ENCODE assay signal across 23 cellular contexts in genomic region chr18:26543368-26543767, GRCh38. TPM values are rescaled to one million over a fixed set of nuclear protein-coding genes. Genes with fewer than 3 reads are reported as not detected.
DNase-seq lines count a peak whose midpoint lies in the region; ATAC-seq and TF ChIP-seq lines count a peak whose summit lies in the region.
"Had no signal": no experiment of that assay in that cellular context is flagged by ENCODE, and none has a peak within 500 bp of the region (broad histone marks: within the 10 kb centered on the region; RNA-seq: fewer than 3 reads in every experiment).

No MANE protein-coding gene starts in this region.

- H3K9me2 ChIP-seq in SK-N-SH: no peaks in the 10 kb centered on the region

- no peaks in the 10 kb centered on the region for H3K9me3 ChIP-seq in SK-N-SH
- no peaks in the 10 kb centered on the region for H3K9me3 ChIP-seq in mammary epithelial cell (replicated peaks; ENCODE audit: insufficient read depth, low read length)
- no peaks in the 10 kb centered on the region for H3K9me3 ChIP-seq in left lung
- H3K9me3 ChIP-seq in gastrocnemius medialis: no peaks in the 10 kb centered on the region
- H3K9me3 ChIP-seq: BE2C, transverse colon had no signal

- in situ Hi-C loops in mammary epithelial cell (cut with MboI; ENCODE audit: low sequenced_read_pairs in 2 of 2): loop anchor here in 1 of 2 donors (10.0 kb wide), 1 partner anchor 59 kb away; no protein-coding TSS in a partner anchor
- in situ Hi-C loops in gastrocnemius medialis (cut with MboI; ENCODE audit: low sequenced_read_pairs in 4 of 4): no loop called here

- H3K4me2 ChIP-seq in SK-N-SH (peak overlapping the region; percentile 71; the same call in 1 of the 2 replicates), mammary epithelial cell (ENCODE audit: insufficient read depth, low read depth, low read length) (peak overlapping the region; percentile 99)

- dilution Hi-C loops in mammary epithelial cell (cut with HindIII; ENCODE audit: low sequenced_read_pairs): loop anchor here (5.0 kb wide), 1 partner anchor 61 kb away; no protein-coding TSS in a partner anchor

- intact Hi-C loops in mammary epithelial cell (cut with micrococcal nuclease): no loop called here
- intact Hi-C loops in left lung (cut with DNase I): loop anchor here in 1 of 2 donors (10.0 kb wide), 1 partner anchor 111 kb away; no protein-coding TSS in a partner anchor
- intact Hi-C loops in gastrocnemius medialis (cut with DNase I; ENCODE audit: low total_unique reads): no loop called here

- TF ChIP-seq RAD21 in SK-N-SH (IDR thresholded peaks at IDR 0.05; ENCODE audit: low read length): no peak

- TF ChIP-seq CTCF in SK-N-SH (IDR thresholded peaks at IDR 0.05): no peak
- no peak for TF ChIP-seq CTCF in mammary epithelial cell (conservative IDR thresholded peaks at IDR 0.05 in 1 of 2, IDR thresholded peaks at IDR 0.05 in 1 of 2; ENCODE audit: extremely low read depth in 1 of 2, insufficient read depth in 1 of 2, low read depth in 1 of 2, low read length in 2 of 2)
- TF ChIP-seq CTCF in left lung (IDR thresholded peaks at IDR 0.05): no peak
- TF ChIP-seq CTCF in gastrocnemius medialis (IDR thresholded peaks at IDR 0.05 in 4 of 5, conservative IDR thresholded peaks at IDR 0.05 in 1 of 5): no peak

- H3K4me3 Mint-ChIP-seq in natural killer cell treated with Interleukin-12 subunit alpha and Interleukin-12 subunit beta and Interleukin-15 and Interleukin-18, amount 100 ng/mL, for 72 hours: no peak overlapping the region
- H3K4me3 Mint-ChIP-seq: dendritic cell treated with granulocyte-macrophage colony-stimulating factor and Interleukin-4, amounts not matched to agents 40 ng/mL and 50 ng/mL, for 4 days; memory B cell; T-helper 1 cell treated with Interleukin-12 subunit alpha and Interleukin-12 subunit beta and Interleukin-4 antibody, amounts not matched to agents 30 μg/mL and 1 μg/mL, for 36 hours had no signal

- H3K4me3 ChIP-seq in SK-N-SH (ENCODE audit: low read depth in 2 of 2, low read length in 1 of 2) (no peak overlapping the region), mammary epithelial cell (replicated peaks in 1 of 3; ENCODE audit: insufficient read depth in 1 of 3, low read depth in 2 of 3, low read length in 3 of 3) (peak overlapping the region; percentile 89 to 95 (median 89)), left lung (no peak overlapping the region), gastrocnemius medialis (no peak overlapping the region)
- H3K4me3 ChIP-seq: skin epidermis, transverse colon had no signal

- H3F3A ChIP-seq in SK-N-SH (replicated peaks; ENCODE audit: insufficient read depth): peaks cover 6% of the 10 kb centered on the region

- H3K36me3 Mint-ChIP-seq in natural killer cell treated with Interleukin-12 subunit alpha and Interleukin-12 subunit beta and Interleukin-15 and Interleukin-18, amount 100 ng/mL, for 72 hours: no peaks in the 10 kb centered on the region
- H3K36me3 Mint-ChIP-seq: memory B cell had no signal

- no peaks in the 10 kb centered on the region for H3K27me3 Mint-ChIP-seq in natural killer cell treated with Interleukin-12 subunit alpha and Interleukin-12 subunit beta and Interleukin-15 and Interleukin-18, amount 100 ng/mL, for 72 hours
- H3K27me3 Mint-ChIP-seq: memory B cell had no signal

- H3K27ac ChIP-seq in SK-N-SH (ENCODE audit: low read depth in 2 of 2, low read length in 1 of 2): no peak overlapping the region
- peak overlapping the region; percentile 6 for H3K27ac ChIP-seq in mammary epithelial cell (ENCODE audit: insufficient read depth, low read depth, low read length)
- no peak overlapping the region for H3K27ac ChIP-seq in left lung
- H3K27ac ChIP-seq in gastrocnemius medialis: no peak overlapping the region
- H3K27ac ChIP-seq: 22Rv1, skin epidermis, transverse colon had no signal

- no TSS peak for BruUV-seq in mammary epithelial cell (replicated peaks; lab: Mats Ljungman, UMichigan)

- no peak overlapping the region for H3K9ac ChIP-seq in SK-N-SH
- peak overlapping the region; percentile 65 for H3K9ac ChIP-seq in mammary epithelial cell (ENCODE audit: insufficient read depth, low read length)

- no peak overlapping the region for H3K27ac Mint-ChIP-seq in natural killer cell treated with Interleukin-12 subunit alpha and Interleukin-12 subunit beta and Interleukin-15 and Interleukin-18, amount 100 ng/mL, for 72 hours
- H3K27ac Mint-ChIP-seq: dendritic cell treated with granulocyte-macrophage colony-stimulating factor and Interleukin-4, amounts not matched to agents 40 ng/mL and 50 ng/mL, for 4 days; memory B cell; naive thymus-derived CD4-positive, alpha-beta T cell; T-helper 1 cell treated with Interleukin-12 subunit alpha and Interleukin-12 subunit beta and Interleukin-4 antibody, amounts not matched to agents 30 μg/mL and 1 μg/mL, for 36 hours had no signal

- H3K4me1 ChIP-seq in SK-N-SH (ENCODE audit: control insufficient read depth in 1 of 2, insufficient read depth in 2 of 2, low read depth in 1 of 2, low read length in 1 of 2): peaks cover 17 to 42% of the 10 kb centered on the region in 2 experiments; a peak in 3 of 4 replicates
- peaks cover 43% of the 10 kb centered on the region for H3K4me1 ChIP-seq in mammary epithelial cell (ENCODE audit: insufficient read depth, low read length)
- H3K4me1 ChIP-seq in left lung: peaks cover 11 to 20% of the 10 kb centered on the region in 2 donors
- peaks cover 29 to 36% of the 10 kb centered on the region in 2 donors for H3K4me1 ChIP-seq in gastrocnemius medialis
- H3K4me1 ChIP-seq: BE2C had no signal

- TF ChIP-seq EP300 in SK-N-SH (IDR thresholded peaks at IDR 0.05; ENCODE audit: borderline replicate concordance in 1 of 2, low read depth in 1 of 2, low read length in 1 of 2): no peak

- CTCF ChIA-PET in SK-N-SH (lab: Yijun Ruan, JAX) (interaction anchor here (1.3 to 1.8 kb wide), 2 partner anchors 10 to 160 kb away, joined by 3 to 5 read pairs; no protein-coding TSS in a partner anchor), mammary epithelial cell (lab: Charles Lee; ENCODE audit: low non-redundant PET) (no interaction called here)

- TF ChIP-seq POLR2A in gastrocnemius medialis (IDR thresholded peaks at IDR 0.05): no peak

- no peak overlapping the region for H2AFZ ChIP-seq in SK-N-SH (ENCODE audit: low read depth)
- no peak overlapping the region for H2AFZ ChIP-seq in mammary epithelial cell (ENCODE audit: low read depth, low read length)

- no peak for DNase-seq in SK-N-SH
- DNase-seq in mammary epithelial cell: no peak
- DNase-seq in left lung: no peak
- no peak for DNase-seq in gastrocnemius medialis
- DNase-seq in NCI-H524 (lab: John Stamatoyannopoulos, UW): no peak
- DNase-seq in amygdala (lab: John Stamatoyannopoulos, UW): no peak
- DNase-seq in natural killer cell treated with Interleukin-12 subunit alpha and Interleukin-12 subunit beta and Interleukin-15 and Interleukin-18, amount 100 ng/mL, for 72 hours (ENCODE audit: low spot score): no peak
- DNase-seq: activated CD4-positive, alpha-beta T cell treated with anti-CD3 and anti-CD28 coated beads, Interleukin-2, amount 50 U/mL, for 1 hour; activated CD8-positive, alpha-beta memory T cell treated with anti-CD3 and anti-CD28 coated beads, Interleukin-2, amount 50 U/mL, for 48 hours; activated effector memory CD4-positive, alpha-beta T cell treated with Interleukin-2 at 50 U/mL for 16 hours; BE2C; naive thymus-derived CD4-positive, alpha-beta T cell; NCI-H526; Right ventricle myocardium superior; stimulated activated CD4-positive, alpha-beta T cell treated with anti-CD3 and anti-CD28 coated beads, Interleukin-2, amount 100 ng/mL, for 48 hours; stimulated activated naive CD8-positive, alpha-beta T cell treated with anti-CD3 and anti-CD28 coated beads, Interleukin-15, Interleukin-2, amounts not matched to agents 100 U/mL and 50 U/mL, for 24 hours; transverse colon had no signal

- H3K36me3 ChIP-seq in SK-N-SH (replicated peaks in 1 of 2; ENCODE audit: control insufficient read depth in 1 of 2, insufficient read depth in 2 of 2, low read length in 1 of 2) (peaks cover 3 to 4% of the 10 kb centered on the region in 2 experiments), mammary epithelial cell (ENCODE audit: insufficient read depth, low read length) (peaks cover 6% of the 10 kb centered on the region), left lung (no peaks in the 10 kb centered on the region), gastrocnemius medialis (no peaks in the 10 kb centered on the region)
- H3K36me3 ChIP-seq: BE2C, transverse colon had no signal

- H3K4me1 Mint-ChIP-seq in natural killer cell treated with Interleukin-12 subunit alpha and Interleukin-12 subunit beta and Interleukin-15 and Interleukin-18, amount 100 ng/mL, for 72 hours (ENCODE audit: low read depth in 2 of 2): peaks cover 18 to 29% of the 10 kb centered on the region in 2 donors

- ATAC-seq in SK-N-SH treated with all-trans-retinoic acid at 6 μM for 48 hours (no peak), left lung (peak; percentile 36), gastrocnemius medialis (no peak)
- ATAC-seq in natural killer cell treated with Interleukin-12 subunit alpha and Interleukin-12 subunit beta and Interleukin-15 and Interleukin-18, amount 100 ng/mL, for 72 hours: no peak
- ATAC-seq: naive thymus-derived CD4-positive, alpha-beta T cell; stimulated activated naive CD8-positive, alpha-beta T cell treated with anti-CD3 and anti-CD28 coated beads, Interleukin-15, Interleukin-2, amounts not matched to agents 100 U/mL and 50 U/mL, for 24 hours had no signal

- WGBS in SK-N-SH (ENCODE audit: low lambda C conversion rate): 50% methylated on average over 1 of the region's 1 CpG
- WGBS in mammary epithelial cell (ENCODE audit: low coverage, missing lambda C conversion rate): 0% methylated on average over 1 of the region's 1 CpG

- no peaks in the 10 kb centered on the region for H3K9me3 Mint-ChIP-seq in natural killer cell treated with Interleukin-12 subunit alpha and Interleukin-12 subunit beta and Interleukin-15 and Interleukin-18, amount 100 ng/mL, for 72 hours
- H3K9me3 Mint-ChIP-seq: dendritic cell treated with granulocyte-macrophage colony-stimulating factor and Interleukin-4, amounts not matched to agents 40 ng/mL and 50 ng/mL, for 4 days; memory B cell; T-helper 1 cell treated with Interleukin-12 subunit alpha and Interleukin-12 subunit beta and Interleukin-4 antibody, amounts not matched to agents 30 μg/mL and 1 μg/mL, for 36 hours had no signal

- H4K20me1 ChIP-seq in SK-N-SH (ENCODE audit: insufficient read depth): no peaks in the 10 kb centered on the region; the same call in 1 of the 2 replicates
- no peaks in the 10 kb centered on the region for H4K20me1 ChIP-seq in mammary epithelial cell (ENCODE audit: insufficient read depth, low read length)

- POLR2A ChIA-PET in SK-N-SH (lab: Yijun Ruan, JAX): no interaction called here

- no peaks in the 10 kb centered on the region for H3K27me3 ChIP-seq in SK-N-SH (ENCODE audit: insufficient read depth)
- no peaks in the 10 kb centered on the region for H3K27me3 ChIP-seq in mammary epithelial cell (ENCODE audit: insufficient read depth, low read length)
- H3K27me3 ChIP-seq in left lung: peaks cover 0 to 16% of the 10 kb centered on the region in 2 donors
- no peaks in the 10 kb centered on the region for H3K27me3 ChIP-seq in gastrocnemius medialis
- H3K27me3 ChIP-seq: BE2C, transverse colon had no signal

- H3K79me2 ChIP-seq in SK-N-SH (ENCODE audit: insufficient read depth) (peaks cover 66% of the 10 kb centered on the region), mammary epithelial cell (ENCODE audit: insufficient read depth, low read length) (peaks cover 96% of the 10 kb centered on the region)

RNA-seq across cellular contexts. Expression of gene KCTD1, which starts 5.0 kb away (rescaled TPM):
- polyA plus RNA-seq in SK-N-SH (2012; rRNA removed): 6.4 and 12.8 TPM in 2 replicates
- polyA plus RNA-seq in SK-N-SH (2012; cell fraction: cytosol; rRNA removed): 12.7 and 15.4 TPM in 2 replicates
- 11.7 and 14.7 TPM in 2 replicates for polyA plus RNA-seq in SK-N-SH (2012; cell fraction: nucleus; rRNA removed)
- 10 to 100 TPM; 35.3 to 64.6 TPM for total RNA-seq in mammary epithelial cell
- 62.2 TPM for polyA plus RNA-seq in mammary epithelial cell
- polyA minus RNA-seq in mammary epithelial cell: 97.8 TPM
- 10 to 100 TPM; 12.1 to 21.7 TPM for total RNA-seq in left lung
- 1 to 10 TPM; 4.7 to 6.0 (median 5.2) TPM for total RNA-seq in gastrocnemius medialis
- 1 to 10 TPM; 4.0 to 4.5 TPM for total RNA-seq in natural killer cell treated with Interleukin-12 subunit alpha and Interleukin-12 subunit beta and Interleukin-15 and Interleukin-18, amount 100 ng/mL, for 72 hours

Comparison
In these comparisons a context has a peak if more than half of its experiments do, and no peak if none do; other contexts are left out.
1. H3K4me3 ChIP-seq: peak in mammary epithelial cell (3 of 3); none in SK-N-SH (0 of 2), left lung (0 of 2) and gastrocnemius medialis (0 of 4).